ENCODE assay signal across 16 cellular contexts in the genomic region with DNA sequence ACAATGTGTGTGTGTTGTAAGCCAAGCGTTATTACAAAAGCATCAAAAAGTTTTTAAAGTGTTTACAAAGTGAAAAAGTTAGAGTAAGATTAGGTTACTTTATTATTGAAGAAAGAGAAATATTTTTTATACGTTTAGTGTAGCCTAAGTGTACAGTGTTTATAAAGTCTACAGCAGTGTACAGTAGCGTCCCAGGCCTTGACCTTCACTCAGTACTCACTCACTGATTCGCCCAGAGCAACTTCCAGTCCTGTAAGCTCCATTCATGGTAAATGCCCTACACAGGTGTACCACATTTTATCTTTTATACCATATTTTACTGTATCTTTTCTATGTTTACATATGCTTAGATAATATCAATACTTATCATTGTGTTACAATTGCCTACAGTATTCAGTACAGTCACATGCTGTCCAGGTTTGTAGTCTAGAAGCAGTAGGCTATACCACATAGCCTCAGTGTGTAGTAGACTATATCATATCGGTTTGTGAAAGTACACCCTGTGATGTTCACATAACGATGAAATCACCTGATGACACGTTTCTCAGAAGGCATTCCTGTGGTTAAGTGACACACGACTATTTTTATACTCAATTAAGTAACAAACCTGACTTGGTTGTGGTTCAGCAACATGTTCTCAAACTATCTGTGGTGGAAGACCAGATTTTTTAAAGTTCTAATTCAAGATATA.
DNase-seq lines count a peak whose midpoint lies in the region; ATAC-seq and TF ChIP-seq lines count a peak whose summit lies in the region.
"Had no signal": no experiment of that assay in that cellular context is flagged by ENCODE, and none has a peak within 500 bp of the region (broad histone marks: within the 10 kb centered on the region; RNA-seq: fewer than 3 reads in every experiment).

No MANE protein-coding gene starts in this region.

- DNase-seq in heart right ventricle (no peak), Right ventricle myocardium inferior (ENCODE audit: missing footprints) (no peak), right cardiac atrium (no peak), mesothelial cell of epicardium (ENCODE audit: low spot score in 2 of 2, unreplicated experiment in 2 of 2) (no peak), aorta (no peak), NCI-H146 treated with DMSO at 0.1 percent for 48 hours (lab: John Stamatoyannopoulos, UW; ENCODE audit: unreplicated experiment) (no peak), NOMO-1 treated with dmso at 0.1 percent for 144 hours (lab: John Stamatoyannopoulos, UW; ENCODE audit: unreplicated experiment) (no peak)
- DNase-seq: ACHN; CD4-positive, CD25-positive, alpha-beta regulatory T cell; DMS53; GM23248 had no signal

- no peak for TF ChIP-seq CTCF in heart right ventricle (IDR thresholded peaks at IDR 0.05)
- TF ChIP-seq CTCF in mesothelial cell of epicardium (IDR thresholded peaks at IDR 0.05; ENCODE audit: unreplicated experiment): no peak

- peak overlapping the region; percentile 95 for H3K27ac Mint-ChIP-seq in mesothelial cell of epicardium
- H3K27ac Mint-ChIP-seq: CD4-positive, CD25-positive, alpha-beta regulatory T cell had no signal

- no peaks in the 10 kb centered on the region for H3K9me3 Mint-ChIP-seq in mesothelial cell of epicardium
- H3K9me3 Mint-ChIP-seq: CD4-positive, CD25-positive, alpha-beta regulatory T cell had no signal

- H3K27me3 Mint-ChIP-seq in mesothelial cell of epicardium (ENCODE audit: low read depth): no peaks in the 10 kb centered on the region
- H3K27me3 Mint-ChIP-seq: CD4-positive, CD25-positive, alpha-beta regulatory T cell had no signal

- 60 to 68% methylated on average over 8 of the region's 8 CpGs for WGBS in heart right ventricle, 2 donors
- 73% methylated on average over 8 of the region's 8 CpGs for WGBS in right cardiac atrium
- WGBS in aorta, 2 donors: 91 to 94% methylated on average over 8 of the region's 8 CpGs

- H3K4me1 Mint-ChIP-seq in mesothelial cell of epicardium: peaks cover 60% of the 10 kb centered on the region
- H3K4me1 Mint-ChIP-seq: CD4-positive, CD25-positive, alpha-beta regulatory T cell had no signal

- H3K4me3 Mint-ChIP-seq in mesothelial cell of epicardium: no peak overlapping the region
- H3K4me3 Mint-ChIP-seq: CD4-positive, CD25-positive, alpha-beta regulatory T cell had no signal

- no peaks in the 10 kb centered on the region for H3K36me3 ChIP-seq in heart right ventricle
- no peaks in the 10 kb centered on the region for H3K36me3 ChIP-seq in aorta (ENCODE audit: control insufficient read depth in 1 of 2, insufficient read depth in 2 of 2, low read length in 1 of 2)
- H3K36me3 ChIP-seq: BLaER1 treated with 17β-estradiol and CSF1 and Interleukin-3, amounts not matched to agents 10 nM and 100 nM had no signal

- H3K4me1 ChIP-seq in heart right ventricle (peaks cover 0 to 35% (median 15%) of the 10 kb centered on the region in 9 donors), right cardiac atrium (ENCODE audit: control insufficient read depth, insufficient read depth, low read length) (no peaks in the 10 kb centered on the region), aorta (ENCODE audit: control insufficient read depth in 1 of 2, insufficient read depth in 2 of 2, low read length in 2 of 2) (peaks cover 0 to 4% of the 10 kb centered on the region in 2 donors)

- H3K4me3 ChIP-seq in heart right ventricle: no peak overlapping the region
- no peak overlapping the region for H3K4me3 ChIP-seq in right cardiac atrium (ENCODE audit: low read length)
- H3K4me3 ChIP-seq in aorta (ENCODE audit: low read length in 2 of 2): no peak overlapping the region
- H3K4me3 ChIP-seq: BLaER1 treated with 17β-estradiol and CSF1 and Interleukin-3, amounts not matched to agents 10 nM and 100 nM; GM12878; GM23248 had no signal

- H3K27me3 ChIP-seq in heart right ventricle: no peaks in the 10 kb centered on the region
- no peaks in the 10 kb centered on the region for H3K27me3 ChIP-seq in right cardiac atrium (ENCODE audit: control insufficient read depth, insufficient read depth)
- no peaks in the 10 kb centered on the region for H3K27me3 ChIP-seq in aorta (ENCODE audit: control insufficient read depth in 1 of 2, insufficient read depth in 2 of 2, low read length in 1 of 2)
- H3K27me3 ChIP-seq: BLaER1 treated with 17β-estradiol and CSF1 and Interleukin-3, amounts not matched to agents 10 nM and 100 nM had no signal

- H3K27ac ChIP-seq in heart right ventricle: peak overlapping the region in 5 of 10 donors; percentile 7 to 65 (median 55)
- peak overlapping the region; percentile 56 for H3K27ac ChIP-seq in right cardiac atrium (ENCODE audit: low read length)
- H3K27ac ChIP-seq in aorta (ENCODE audit: low read depth in 1 of 2, low read length in 2 of 2): no peak overlapping the region
- H3K27ac ChIP-seq: BLaER1 treated with 17β-estradiol and CSF1 and Interleukin-3, amounts not matched to agents 10 nM and 100 nM; GM23248; HL-60 had no signal

- intact Hi-C loops in heart right ventricle (cut with DNase I) (loop anchor here in 2 of 10 donors (5.0 to 10.0 kb wide), 3 partner anchors 153 to 167 kb away; a partner anchor contains a TSS), Right ventricle myocardium inferior (cut with DNase I) (loop anchor here (10.0 kb wide), 1 partner anchor 154 kb away; no protein-coding TSS in a partner anchor), right cardiac atrium (cut with DNase I) (no loop called here), aorta (cut with DNase I) (no loop called here)

- H3K36me3 Mint-ChIP-seq in mesothelial cell of epicardium: peaks cover 9% of the 10 kb centered on the region
- H3K36me3 Mint-ChIP-seq: CD4-positive, CD25-positive, alpha-beta regulatory T cell had no signal

- ATAC-seq in heart right ventricle (peak in 6 of 8 donors; percentile 32 to 82 (median 56)), Right ventricle myocardium inferior (no peak), right cardiac atrium (peak; percentile 58 to 61), aorta (ENCODE audit: low FRiP score) (no peak), HG03025 (IDR thresholded peaks at IDR 0.05; ENCODE audit: low FRiP score, unreplicated experiment) (no peak)
- ATAC-seq: GM12878, HCT116 had no signal

- H3K9me3 ChIP-seq in heart right ventricle (no peaks in the 10 kb centered on the region), right cardiac atrium (ENCODE audit: control insufficient read depth, low read length) (no peaks in the 10 kb centered on the region), aorta (ENCODE audit: control insufficient read depth, low read length) (no peaks in the 10 kb centered on the region)
- H3K9me3 ChIP-seq: BLaER1 treated with 17β-estradiol and CSF1 and Interleukin-3, amounts not matched to agents 10 nM and 100 nM had no signal

Comparison
In these comparisons a context has a peak if more than half of its experiments do, and no peak if none do; other contexts are left out.
1. ATAC-seq: peak in heart right ventricle (6 of 8) and right cardiac atrium (2 of 2); none in Right ventricle myocardium inferior (single experiment), aorta (single experiment) and HG03025 (single experiment).